In the genomic region with DNA sequence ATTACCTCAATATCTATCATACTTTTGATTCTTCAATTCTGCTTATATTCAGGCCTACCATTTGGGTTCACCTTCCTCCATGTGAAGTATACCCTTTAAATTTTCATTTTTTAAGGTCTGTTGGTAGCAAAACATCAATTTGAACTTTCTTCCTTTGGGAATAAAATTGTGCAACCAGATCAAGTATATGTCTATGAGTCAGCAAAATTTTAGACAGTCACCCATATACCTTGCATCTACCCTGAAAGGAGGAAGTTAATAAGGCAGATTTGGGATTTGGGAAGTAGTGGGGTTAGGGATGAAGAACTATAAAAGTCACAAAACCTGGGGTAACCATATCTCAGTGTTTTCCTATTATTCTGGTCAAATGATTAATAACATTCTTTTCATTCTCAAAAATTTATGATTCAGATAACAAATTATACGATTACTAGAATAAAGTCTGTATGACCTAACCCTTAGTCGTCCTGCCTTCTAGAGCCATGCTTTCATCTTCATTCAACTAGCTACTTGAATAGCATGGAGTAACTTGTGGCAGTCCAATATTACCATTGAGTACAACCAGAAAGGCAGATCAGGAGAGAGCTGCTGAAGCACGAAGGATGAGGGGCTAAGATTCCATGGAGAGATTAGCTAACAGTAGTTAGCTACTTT, we compare ENCODE assay signal across 17 cellular contexts. TPM values are rescaled to one million over a fixed set of nuclear protein-coding genes. Genes with fewer than 3 reads are reported as not detected.
"Had no signal": no experiment of that assay in that cellular context is flagged by ENCODE, and none has a peak within 500 bp of the region (broad histone marks: within the 10 kb centered on the region; RNA-seq: fewer than 3 reads in every experiment).

No MANE protein-coding gene starts in this region.

- H3K4me1 ChIP-seq: left lung had no signal

- FAIRE-seq: kidney, TTC549 had no signal

- H3K36me3 ChIP-seq: left lung, thoracic aorta, upper lobe of right lung had no signal

- H3K27ac ChIP-seq: coronary artery, left lung, thoracic aorta, upper lobe of right lung had no signal

- H3K4me3 ChIP-seq: coronary artery, left lung, thoracic aorta, upper lobe of right lung had no signal

- ATAC-seq: activated CD4-positive, alpha-beta T cell treated with anti-CD3 and anti-CD28 coated beads for 36 hours; left lung; stimulated activated naive B cell treated with anti-CD40 and anti-IgM and Interleukin-4, amounts not matched to agents 10 μg/mL and 1 μg/mL and 100 μg/mL, for 72 hours; upper lobe of right lung had no signal

- DNase-seq: activated CD4-positive, alpha-beta T cell treated with anti-CD3 and anti-CD28 coated beads for 36 hours; activated CD4-positive, alpha-beta T cell treated with anti-CD3 and anti-CD28 coated beads, Interleukin-2, amount 50 U/mL, for 48 hours; activated naive CD8-positive, alpha-beta T cell treated with anti-CD3 and anti-CD28 coated beads for 36 hours; erythroblast; kidney; left lung; nephron progenitor cell; nucleus accumbens; posterior cingulate gyrus; stimulated activated naive B cell treated with anti-CD40 and anti-IgM and Interleukin-4, amounts not matched to agents 10 μg/mL and 1 μg/mL and 100 μg/mL, for 72 hours; SW 1271; upper lobe of right lung had no signal

- H3K27me3 ChIP-seq: left lung, upper lobe of right lung had no signal

RNA-seq across cellular contexts. Expression of gene IL33, which starts 2.8 kb away (rescaled TPM):
- total RNA-seq: activated CD4-positive, alpha-beta T cell treated with anti-CD3 and anti-CD28 coated beads for 36 hours; activated naive CD8-positive, alpha-beta T cell treated with anti-CD3 and anti-CD28 coated beads for 36 hours; myocyte; T-helper 2 cell treated with Interferon-gamma antibody and Interleukin-4, amounts not matched to agents 100 ng/mL and 5 ng/mL, for 36 hours had no signal
